1 cellular context compared by ENCODE assay signal in the genomic region with DNA sequence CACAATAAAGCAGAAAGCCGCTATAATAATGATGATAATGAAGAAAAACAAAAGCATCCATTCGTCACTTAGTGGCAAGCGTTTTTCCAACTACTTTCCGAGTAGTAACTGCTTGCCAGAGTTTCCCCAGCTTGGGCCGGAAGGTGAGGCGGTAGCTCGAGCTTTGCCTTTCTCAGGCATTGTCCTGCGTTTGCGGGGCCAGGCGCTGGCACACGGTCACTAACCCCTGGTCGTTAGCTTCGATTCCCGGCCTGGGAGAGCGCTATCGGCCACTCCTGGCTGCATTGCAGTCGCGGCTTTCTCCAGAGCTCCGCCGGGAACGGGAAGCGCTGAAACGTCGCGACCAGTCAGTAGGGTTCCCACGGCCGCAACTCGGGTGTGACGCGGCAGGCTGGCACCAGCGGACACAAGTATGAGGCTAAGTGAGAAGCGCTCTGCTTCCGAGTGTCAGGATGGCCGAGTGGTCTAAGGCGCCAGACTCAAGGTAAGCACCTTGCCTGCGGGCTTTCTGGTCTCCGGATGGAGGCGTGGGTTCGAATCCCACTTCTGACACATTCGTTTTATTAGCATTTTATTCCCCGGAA.
TF ChIP-seq lines count a peak whose summit lies in the region.

No MANE protein-coding gene starts in this region.

TF ChIP-seq in HepG2, 621 proteins besides CTCF, POLR2A, EP300 and RAD21 (continued from another document and continues in another):
- TF ChIP-seq MAF1 (CRISPR knock-in tag; IDR thresholded peaks at IDR 0.05; ENCODE audit: borderline replicate concordance) (peak; percentile 99), PHF5A (CRISPR knock-in tag; IDR thresholded peaks at IDR 0.05; ENCODE audit: low read depth, unreplicated experiment) (no peak), JUN (CRISPR knock-in tag; IDR thresholded peaks at IDR 0.05) (no peak), MEIS2 (CRISPR knock-in tag; IDR thresholded peaks at IDR 0.05) (peak; percentile 78; the same call in 1 of the 2 replicates), ZSCAN20 (CRISPR knock-in tag; IDR thresholded peaks at IDR 0.05; ENCODE audit: borderline replicate concordance) (0 out of 2 replicates have a peak, but pooled peaks have one; percentile 9), TCF12 (IDR thresholded peaks at IDR 0.05) (no peak), TCF12 (CRISPR knock-in tag; IDR thresholded peaks at IDR 0.05) (0 out of 2 replicates have a peak, but pooled peaks have one; percentile 63), RXRA (CRISPR knock-in tag; IDR thresholded peaks at IDR 0.05) (0 out of 2 replicates have a peak, but pooled peaks have one; percentile 47), ZBTB38 (CRISPR knock-in tag; IDR thresholded peaks at IDR 0.05) (peak; percentile 18; the same call in 1 of the 2 replicates), HOXA3 (CRISPR knock-in tag; IDR thresholded peaks at IDR 0.05) (peak; percentile 61; the same call in 1 of the 2 replicates), JARID2 (CRISPR knock-in tag; IDR thresholded peaks at IDR 0.05; ENCODE audit: insufficient replicate concordance) (no peak), SRY (CRISPR knock-in tag; IDR thresholded peaks at IDR 0.05) (peak; percentile 62; the same call in 1 of the 2 replicates), ZNF10 (CRISPR knock-in tag; IDR thresholded peaks at IDR 0.05; ENCODE audit: borderline replicate concordance, low read depth) (no peak), ZNF720 (CRISPR knock-in tag; IDR thresholded peaks at IDR 0.05) (no peak), RBFOX2 (IDR thresholded peaks at IDR 0.05; ENCODE audit: low read depth, low read length) (peak; percentile 60), SMARCC2 (IDR thresholded peaks at IDR 0.05) (no peak), KAT8 (CRISPR knock-in tag; IDR thresholded peaks at IDR 0.05) (no peak; the same call in none of the 2 replicates), PHF20 (CRISPR knock-in tag; IDR thresholded peaks at IDR 0.05) (peak; percentile 33; the same call in 1 of the 2 replicates)
- TF ChIP-seq, protein P1, sequence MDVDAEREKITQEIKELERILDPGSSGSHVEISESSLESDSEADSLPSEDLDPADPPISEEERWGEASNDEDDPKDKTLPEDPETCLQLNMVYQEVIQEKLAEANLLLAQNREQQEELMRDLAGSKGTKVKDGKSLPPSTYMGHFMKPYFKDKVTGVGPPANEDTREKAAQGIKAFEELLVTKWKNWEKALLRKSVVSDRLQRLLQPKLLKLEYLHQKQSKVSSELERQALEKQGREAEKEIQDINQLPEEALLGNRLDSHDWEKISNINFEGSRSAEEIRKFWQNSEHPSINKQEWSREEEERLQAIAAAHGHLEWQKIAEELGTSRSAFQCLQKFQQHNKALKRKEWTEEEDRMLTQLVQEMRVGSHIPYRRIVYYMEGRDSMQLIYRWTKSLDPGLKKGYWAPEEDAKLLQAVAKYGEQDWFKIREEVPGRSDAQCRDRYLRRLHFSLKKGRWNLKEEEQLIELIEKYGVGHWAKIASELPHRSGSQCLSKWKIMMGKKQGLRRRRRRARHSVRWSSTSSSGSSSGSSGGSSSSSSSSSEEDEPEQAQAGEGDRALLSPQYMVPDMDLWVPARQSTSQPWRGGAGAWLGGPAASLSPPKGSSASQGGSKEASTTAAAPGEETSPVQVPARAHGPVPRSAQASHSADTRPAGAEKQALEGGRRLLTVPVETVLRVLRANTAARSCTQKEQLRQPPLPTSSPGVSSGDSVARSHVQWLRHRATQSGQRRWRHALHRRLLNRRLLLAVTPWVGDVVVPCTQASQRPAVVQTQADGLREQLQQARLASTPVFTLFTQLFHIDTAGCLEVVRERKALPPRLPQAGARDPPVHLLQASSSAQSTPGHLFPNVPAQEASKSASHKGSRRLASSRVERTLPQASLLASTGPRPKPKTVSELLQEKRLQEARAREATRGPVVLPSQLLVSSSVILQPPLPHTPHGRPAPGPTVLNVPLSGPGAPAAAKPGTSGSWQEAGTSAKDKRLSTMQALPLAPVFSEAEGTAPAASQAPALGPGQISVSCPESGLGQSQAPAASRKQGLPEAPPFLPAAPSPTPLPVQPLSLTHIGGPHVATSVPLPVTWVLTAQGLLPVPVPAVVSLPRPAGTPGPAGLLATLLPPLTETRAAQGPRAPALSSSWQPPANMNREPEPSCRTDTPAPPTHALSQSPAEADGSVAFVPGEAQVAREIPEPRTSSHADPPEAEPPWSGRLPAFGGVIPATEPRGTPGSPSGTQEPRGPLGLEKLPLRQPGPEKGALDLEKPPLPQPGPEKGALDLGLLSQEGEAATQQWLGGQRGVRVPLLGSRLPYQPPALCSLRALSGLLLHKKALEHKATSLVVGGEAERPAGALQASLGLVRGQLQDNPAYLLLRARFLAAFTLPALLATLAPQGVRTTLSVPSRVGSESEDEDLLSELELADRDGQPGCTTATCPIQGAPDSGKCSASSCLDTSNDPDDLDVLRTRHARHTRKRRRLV (CRISPR knock-in tag; IDR thresholded peaks at IDR 0.05): peak; percentile 86; the same call in 1 of the 2 replicates
- TF ChIP-seq, protein P2, sequence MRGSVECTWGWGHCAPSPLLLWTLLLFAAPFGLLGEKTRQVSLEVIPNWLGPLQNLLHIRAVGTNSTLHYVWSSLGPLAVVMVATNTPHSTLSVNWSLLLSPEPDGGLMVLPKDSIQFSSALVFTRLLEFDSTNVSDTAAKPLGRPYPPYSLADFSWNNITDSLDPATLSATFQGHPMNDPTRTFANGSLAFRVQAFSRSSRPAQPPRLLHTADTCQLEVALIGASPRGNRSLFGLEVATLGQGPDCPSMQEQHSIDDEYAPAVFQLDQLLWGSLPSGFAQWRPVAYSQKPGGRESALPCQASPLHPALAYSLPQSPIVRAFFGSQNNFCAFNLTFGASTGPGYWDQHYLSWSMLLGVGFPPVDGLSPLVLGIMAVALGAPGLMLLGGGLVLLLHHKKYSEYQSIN (CRISPR knock-in tag; IDR thresholded peaks at IDR 0.05; ENCODE audit: borderline replicate concordance): no peak
- TF ChIP-seq, protein P3, sequence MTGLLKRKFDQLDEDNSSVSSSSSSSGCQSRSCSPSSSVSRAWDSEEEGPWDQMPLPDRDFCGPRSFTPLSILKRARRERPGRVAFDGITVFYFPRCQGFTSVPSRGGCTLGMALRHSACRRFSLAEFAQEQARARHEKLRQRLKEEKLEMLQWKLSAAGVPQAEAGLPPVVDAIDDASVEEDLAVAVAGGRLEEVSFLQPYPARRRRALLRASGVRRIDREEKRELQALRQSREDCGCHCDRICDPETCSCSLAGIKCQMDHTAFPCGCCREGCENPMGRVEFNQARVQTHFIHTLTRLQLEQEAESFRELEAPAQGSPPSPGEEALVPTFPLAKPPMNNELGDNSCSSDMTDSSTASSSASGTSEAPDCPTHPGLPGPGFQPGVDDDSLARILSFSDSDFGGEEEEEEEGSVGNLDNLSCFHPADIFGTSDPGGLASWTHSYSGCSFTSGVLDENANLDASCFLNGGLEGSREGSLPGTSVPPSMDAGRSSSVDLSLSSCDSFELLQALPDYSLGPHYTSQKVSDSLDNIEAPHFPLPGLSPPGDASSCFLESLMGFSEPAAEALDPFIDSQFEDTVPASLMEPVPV (CRISPR knock-in tag; IDR thresholded peaks at IDR 0.05): peak; percentile 83
- TF ChIP-seq, protein P4, sequence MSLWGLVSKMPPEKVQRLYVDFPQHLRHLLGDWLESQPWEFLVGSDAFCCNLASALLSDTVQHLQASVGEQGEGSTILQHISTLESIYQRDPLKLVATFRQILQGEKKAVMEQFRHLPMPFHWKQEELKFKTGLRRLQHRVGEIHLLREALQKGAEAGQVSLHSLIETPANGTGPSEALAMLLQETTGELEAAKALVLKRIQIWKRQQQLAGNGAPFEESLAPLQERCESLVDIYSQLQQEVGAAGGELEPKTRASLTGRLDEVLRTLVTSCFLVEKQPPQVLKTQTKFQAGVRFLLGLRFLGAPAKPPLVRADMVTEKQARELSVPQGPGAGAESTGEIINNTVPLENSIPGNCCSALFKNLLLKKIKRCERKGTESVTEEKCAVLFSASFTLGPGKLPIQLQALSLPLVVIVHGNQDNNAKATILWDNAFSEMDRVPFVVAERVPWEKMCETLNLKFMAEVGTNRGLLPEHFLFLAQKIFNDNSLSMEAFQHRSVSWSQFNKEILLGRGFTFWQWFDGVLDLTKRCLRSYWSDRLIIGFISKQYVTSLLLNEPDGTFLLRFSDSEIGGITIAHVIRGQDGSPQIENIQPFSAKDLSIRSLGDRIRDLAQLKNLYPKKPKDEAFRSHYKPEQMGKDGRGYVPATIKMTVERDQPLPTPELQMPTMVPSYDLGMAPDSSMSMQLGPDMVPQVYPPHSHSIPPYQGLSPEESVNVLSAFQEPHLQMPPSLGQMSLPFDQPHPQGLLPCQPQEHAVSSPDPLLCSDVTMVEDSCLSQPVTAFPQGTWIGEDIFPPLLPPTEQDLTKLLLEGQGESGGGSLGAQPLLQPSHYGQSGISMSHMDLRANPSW (CRISPR knock-in tag; IDR thresholded peaks at IDR 0.05; ENCODE audit: borderline replicate concordance): peak; percentile 84
- TF ChIP-seq, protein P5, sequence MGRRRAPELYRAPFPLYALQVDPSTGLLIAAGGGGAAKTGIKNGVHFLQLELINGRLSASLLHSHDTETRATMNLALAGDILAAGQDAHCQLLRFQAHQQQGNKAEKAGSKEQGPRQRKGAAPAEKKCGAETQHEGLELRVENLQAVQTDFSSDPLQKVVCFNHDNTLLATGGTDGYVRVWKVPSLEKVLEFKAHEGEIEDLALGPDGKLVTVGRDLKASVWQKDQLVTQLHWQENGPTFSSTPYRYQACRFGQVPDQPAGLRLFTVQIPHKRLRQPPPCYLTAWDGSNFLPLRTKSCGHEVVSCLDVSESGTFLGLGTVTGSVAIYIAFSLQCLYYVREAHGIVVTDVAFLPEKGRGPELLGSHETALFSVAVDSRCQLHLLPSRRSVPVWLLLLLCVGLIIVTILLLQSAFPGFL (CRISPR knock-in tag; IDR thresholded peaks at IDR 0.05): no peak
- TF ChIP-seq, protein P6, sequence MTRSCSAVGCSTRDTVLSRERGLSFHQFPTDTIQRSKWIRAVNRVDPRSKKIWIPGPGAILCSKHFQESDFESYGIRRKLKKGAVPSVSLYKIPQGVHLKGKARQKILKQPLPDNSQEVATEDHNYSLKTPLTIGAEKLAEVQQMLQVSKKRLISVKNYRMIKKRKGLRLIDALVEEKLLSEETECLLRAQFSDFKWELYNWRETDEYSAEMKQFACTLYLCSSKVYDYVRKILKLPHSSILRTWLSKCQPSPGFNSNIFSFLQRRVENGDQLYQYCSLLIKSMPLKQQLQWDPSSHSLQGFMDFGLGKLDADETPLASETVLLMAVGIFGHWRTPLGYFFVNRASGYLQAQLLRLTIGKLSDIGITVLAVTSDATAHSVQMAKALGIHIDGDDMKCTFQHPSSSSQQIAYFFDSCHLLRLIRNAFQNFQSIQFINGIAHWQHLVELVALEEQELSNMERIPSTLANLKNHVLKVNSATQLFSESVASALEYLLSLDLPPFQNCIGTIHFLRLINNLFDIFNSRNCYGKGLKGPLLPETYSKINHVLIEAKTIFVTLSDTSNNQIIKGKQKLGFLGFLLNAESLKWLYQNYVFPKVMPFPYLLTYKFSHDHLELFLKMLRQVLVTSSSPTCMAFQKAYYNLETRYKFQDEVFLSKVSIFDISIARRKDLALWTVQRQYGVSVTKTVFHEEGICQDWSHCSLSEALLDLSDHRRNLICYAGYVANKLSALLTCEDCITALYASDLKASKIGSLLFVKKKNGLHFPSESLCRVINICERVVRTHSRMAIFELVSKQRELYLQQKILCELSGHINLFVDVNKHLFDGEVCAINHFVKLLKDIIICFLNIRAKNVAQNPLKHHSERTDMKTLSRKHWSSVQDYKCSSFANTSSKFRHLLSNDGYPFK (CRISPR knock-in tag; IDR thresholded peaks at IDR 0.05; ENCODE audit: borderline replicate concordance): peak; percentile 80; the same call in 1 of the 2 replicates
- TF ChIP-seq, protein P7, sequence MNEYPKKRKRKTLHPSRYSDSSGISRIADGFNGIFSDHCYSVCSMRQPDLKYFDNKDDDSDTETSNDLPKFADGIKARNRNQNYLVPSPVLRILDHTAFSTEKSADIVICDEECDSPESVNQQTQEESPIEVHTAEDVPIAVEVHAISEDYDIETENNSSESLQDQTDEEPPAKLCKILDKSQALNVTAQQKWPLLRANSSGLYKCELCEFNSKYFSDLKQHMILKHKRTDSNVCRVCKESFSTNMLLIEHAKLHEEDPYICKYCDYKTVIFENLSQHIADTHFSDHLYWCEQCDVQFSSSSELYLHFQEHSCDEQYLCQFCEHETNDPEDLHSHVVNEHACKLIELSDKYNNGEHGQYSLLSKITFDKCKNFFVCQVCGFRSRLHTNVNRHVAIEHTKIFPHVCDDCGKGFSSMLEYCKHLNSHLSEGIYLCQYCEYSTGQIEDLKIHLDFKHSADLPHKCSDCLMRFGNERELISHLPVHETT (CRISPR knock-in tag; conservative IDR thresholded peaks at IDR 0.05): peak; percentile 55; the same call in 1 of the 2 replicates
- TF ChIP-seq, protein P8, sequence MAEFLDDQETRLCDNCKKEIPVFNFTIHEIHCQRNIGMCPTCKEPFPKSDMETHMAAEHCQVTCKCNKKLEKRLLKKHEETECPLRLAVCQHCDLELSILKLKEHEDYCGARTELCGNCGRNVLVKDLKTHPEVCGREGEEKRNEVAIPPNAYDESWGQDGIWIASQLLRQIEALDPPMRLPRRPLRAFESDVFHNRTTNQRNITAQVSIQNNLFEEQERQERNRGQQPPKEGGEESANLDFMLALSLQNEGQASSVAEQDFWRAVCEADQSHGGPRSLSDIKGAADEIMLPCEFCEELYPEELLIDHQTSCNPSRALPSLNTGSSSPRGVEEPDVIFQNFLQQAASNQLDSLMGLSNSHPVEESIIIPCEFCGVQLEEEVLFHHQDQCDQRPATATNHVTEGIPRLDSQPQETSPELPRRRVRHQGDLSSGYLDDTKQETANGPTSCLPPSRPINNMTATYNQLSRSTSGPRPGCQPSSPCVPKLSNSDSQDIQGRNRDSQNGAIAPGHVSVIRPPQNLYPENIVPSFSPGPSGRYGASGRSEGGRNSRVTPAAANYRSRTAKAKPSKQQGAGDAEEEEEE (CRISPR knock-in tag; IDR thresholded peaks at IDR 0.05; ENCODE audit: borderline replicate concordance): no peak
